Comparison of ENCODE assay signal across 1 cellular context in the genomic region with DNA sequence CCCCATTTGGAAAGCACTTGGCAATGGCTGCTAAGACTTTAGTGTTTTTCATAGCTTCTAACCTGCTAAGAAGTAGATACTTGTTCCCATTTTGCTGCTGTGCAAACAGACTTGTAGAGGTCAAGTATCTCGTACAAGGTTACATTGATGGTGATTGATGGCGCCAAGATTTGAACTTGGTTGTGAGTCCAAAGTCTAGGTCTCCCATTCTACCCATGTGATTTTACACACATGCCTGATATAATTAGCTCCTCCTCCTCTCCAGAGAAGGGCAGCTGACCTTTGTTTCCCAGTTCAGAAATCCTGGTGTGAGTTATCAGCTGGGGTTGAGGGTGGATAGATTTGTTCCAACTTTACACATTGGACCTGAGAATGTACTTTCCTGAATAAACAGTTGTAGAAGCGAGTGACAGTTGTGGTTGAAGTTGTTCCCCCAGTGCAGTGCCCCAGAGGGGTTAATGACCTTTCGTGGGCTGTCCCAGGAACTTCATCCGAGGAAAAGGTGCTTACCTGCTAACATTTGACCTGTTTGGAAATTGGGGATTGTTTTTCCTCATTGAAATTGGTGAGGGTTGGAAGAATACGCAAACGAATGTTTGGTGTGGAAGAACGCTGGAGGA.
TF ChIP-seq lines count a peak whose summit lies in the region.

No MANE protein-coding gene starts in this region.

TF ChIP-seq in HepG2, 621 proteins besides CTCF, POLR2A, EP300 and RAD21 (continued from another document and continues in another):
- TF ChIP-seq, protein P1, sequence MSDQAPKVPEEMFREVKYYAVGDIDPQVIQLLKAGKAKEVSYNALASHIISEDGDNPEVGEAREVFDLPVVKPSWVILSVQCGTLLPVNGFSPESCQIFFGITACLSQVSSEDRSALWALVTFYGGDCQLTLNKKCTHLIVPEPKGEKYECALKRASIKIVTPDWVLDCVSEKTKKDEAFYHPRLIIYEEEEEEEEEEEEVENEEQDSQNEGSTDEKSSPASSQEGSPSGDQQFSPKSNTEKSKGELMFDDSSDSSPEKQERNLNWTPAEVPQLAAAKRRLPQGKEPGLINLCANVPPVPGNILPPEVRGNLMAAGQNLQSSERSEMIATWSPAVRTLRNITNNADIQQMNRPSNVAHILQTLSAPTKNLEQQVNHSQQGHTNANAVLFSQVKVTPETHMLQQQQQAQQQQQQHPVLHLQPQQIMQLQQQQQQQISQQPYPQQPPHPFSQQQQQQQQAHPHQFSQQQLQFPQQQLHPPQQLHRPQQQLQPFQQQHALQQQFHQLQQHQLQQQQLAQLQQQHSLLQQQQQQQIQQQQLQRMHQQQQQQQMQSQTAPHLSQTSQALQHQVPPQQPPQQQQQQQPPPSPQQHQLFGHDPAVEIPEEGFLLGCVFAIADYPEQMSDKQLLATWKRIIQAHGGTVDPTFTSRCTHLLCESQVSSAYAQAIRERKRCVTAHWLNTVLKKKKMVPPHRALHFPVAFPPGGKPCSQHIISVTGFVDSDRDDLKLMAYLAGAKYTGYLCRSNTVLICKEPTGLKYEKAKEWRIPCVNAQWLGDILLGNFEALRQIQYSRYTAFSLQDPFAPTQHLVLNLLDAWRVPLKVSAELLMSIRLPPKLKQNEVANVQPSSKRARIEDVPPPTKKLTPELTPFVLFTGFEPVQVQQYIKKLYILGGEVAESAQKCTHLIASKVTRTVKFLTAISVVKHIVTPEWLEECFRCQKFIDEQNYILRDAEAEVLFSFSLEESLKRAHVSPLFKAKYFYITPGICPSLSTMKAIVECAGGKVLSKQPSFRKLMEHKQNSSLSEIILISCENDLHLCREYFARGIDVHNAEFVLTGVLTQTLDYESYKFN (CRISPR knock-in tag; conservative IDR thresholded peaks at IDR 0.05): peak; percentile 91
- TF ChIP-seq, protein P2, sequence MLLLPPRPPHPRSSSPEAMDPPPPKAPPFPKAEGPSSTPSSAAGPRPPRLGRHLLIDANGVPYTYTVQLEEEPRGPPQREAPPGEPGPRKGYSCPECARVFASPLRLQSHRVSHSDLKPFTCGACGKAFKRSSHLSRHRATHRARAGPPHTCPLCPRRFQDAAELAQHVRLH (CRISPR knock-in tag; IDR thresholded peaks at IDR 0.05; ENCODE audit: borderline replicate concordance, low read depth): no peak
- TF ChIP-seq ESRRA (CRISPR knock-in tag; IDR thresholded peaks at IDR 0.05; ENCODE audit: low read depth) (peak; percentile 87), TBX3 (IDR thresholded peaks at IDR 0.05; ENCODE audit: borderline replicate concordance) (no peak), ZNF282 (IDR thresholded peaks at IDR 0.05; ENCODE audit: partially characterized antibody) (no peak), POLR2G (IDR thresholded peaks at IDR 0.05; ENCODE audit: low read depth, low read length) (no peak), PRMT3 (CRISPR knock-in tag; IDR thresholded peaks at IDR 0.05; ENCODE audit: borderline replicate concordance, low read depth) (no peak), MBD4 (IDR thresholded peaks at IDR 0.05; ENCODE audit: borderline replicate concordance, low read length) (no peak), ISL2 (CRISPR knock-in tag; IDR thresholded peaks at IDR 0.05) (peak; percentile 50; the same call in 1 of the 2 replicates), FIP1L1 (IDR thresholded peaks at IDR 0.05; ENCODE audit: borderline replicate concordance, insufficient read depth, low read depth, low read length) (no peak), YEATS4 (CRISPR knock-in tag; IDR thresholded peaks at IDR 0.05; ENCODE audit: borderline replicate concordance) (no peak; the same call in 1 of the 2 replicates), NBN (conservative IDR thresholded peaks at IDR 0.05) (no peak), NCOA1 (CRISPR knock-in tag; IDR thresholded peaks at IDR 0.05) (no peak), CBFB (CRISPR knock-in tag; IDR thresholded peaks at IDR 0.05) (peak; percentile 63; the same call in 1 of the 2 replicates), SRF (IDR thresholded peaks at IDR 0.05; ENCODE audit: low read depth, low read length) (no peak), HOXA9 (CRISPR knock-in tag; IDR thresholded peaks at IDR 0.05; ENCODE audit: borderline replicate concordance) (no peak), SAP130 (CRISPR knock-in tag; IDR thresholded peaks at IDR 0.05; ENCODE audit: low read depth) (peak; percentile 55), TSC22D2 (CRISPR knock-in tag; IDR thresholded peaks at IDR 0.05; ENCODE audit: borderline replicate concordance) (no peak), ZNF562 (CRISPR knock-in tag; IDR thresholded peaks at IDR 0.05; ENCODE audit: borderline replicate concordance) (no peak), PHB2 (IDR thresholded peaks at IDR 0.05; ENCODE audit: partially characterized antibody) (no peak), NR2C2 (CRISPR knock-in tag; IDR thresholded peaks at IDR 0.05; ENCODE audit: borderline replicate concordance) (peak; percentile 69; the same call in 1 of the 2 replicates), IRX3 (CRISPR knock-in tag; IDR thresholded peaks at IDR 0.05; ENCODE audit: borderline replicate concordance, low read depth) (no peak)
- TF ChIP-seq, protein P3, sequence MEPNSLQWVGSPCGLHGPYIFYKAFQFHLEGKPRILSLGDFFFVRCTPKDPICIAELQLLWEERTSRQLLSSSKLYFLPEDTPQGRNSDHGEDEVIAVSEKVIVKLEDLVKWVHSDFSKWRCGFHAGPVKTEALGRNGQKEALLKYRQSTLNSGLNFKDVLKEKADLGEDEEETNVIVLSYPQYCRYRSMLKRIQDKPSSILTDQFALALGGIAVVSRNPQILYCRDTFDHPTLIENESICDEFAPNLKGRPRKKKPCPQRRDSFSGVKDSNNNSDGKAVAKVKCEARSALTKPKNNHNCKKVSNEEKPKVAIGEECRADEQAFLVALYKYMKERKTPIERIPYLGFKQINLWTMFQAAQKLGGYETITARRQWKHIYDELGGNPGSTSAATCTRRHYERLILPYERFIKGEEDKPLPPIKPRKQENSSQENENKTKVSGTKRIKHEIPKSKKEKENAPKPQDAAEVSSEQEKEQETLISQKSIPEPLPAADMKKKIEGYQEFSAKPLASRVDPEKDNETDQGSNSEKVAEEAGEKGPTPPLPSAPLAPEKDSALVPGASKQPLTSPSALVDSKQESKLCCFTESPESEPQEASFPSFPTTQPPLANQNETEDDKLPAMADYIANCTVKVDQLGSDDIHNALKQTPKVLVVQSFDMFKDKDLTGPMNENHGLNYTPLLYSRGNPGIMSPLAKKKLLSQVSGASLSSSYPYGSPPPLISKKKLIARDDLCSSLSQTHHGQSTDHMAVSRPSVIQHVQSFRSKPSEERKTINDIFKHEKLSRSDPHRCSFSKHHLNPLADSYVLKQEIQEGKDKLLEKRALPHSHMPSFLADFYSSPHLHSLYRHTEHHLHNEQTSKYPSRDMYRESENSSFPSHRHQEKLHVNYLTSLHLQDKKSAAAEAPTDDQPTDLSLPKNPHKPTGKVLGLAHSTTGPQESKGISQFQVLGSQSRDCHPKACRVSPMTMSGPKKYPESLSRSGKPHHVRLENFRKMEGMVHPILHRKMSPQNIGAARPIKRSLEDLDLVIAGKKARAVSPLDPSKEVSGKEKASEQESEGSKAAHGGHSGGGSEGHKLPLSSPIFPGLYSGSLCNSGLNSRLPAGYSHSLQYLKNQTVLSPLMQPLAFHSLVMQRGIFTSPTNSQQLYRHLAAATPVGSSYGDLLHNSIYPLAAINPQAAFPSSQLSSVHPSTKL (CRISPR knock-in tag; IDR thresholded peaks at IDR 0.05): peak; percentile 49
- TF ChIP-seq, protein P4, sequence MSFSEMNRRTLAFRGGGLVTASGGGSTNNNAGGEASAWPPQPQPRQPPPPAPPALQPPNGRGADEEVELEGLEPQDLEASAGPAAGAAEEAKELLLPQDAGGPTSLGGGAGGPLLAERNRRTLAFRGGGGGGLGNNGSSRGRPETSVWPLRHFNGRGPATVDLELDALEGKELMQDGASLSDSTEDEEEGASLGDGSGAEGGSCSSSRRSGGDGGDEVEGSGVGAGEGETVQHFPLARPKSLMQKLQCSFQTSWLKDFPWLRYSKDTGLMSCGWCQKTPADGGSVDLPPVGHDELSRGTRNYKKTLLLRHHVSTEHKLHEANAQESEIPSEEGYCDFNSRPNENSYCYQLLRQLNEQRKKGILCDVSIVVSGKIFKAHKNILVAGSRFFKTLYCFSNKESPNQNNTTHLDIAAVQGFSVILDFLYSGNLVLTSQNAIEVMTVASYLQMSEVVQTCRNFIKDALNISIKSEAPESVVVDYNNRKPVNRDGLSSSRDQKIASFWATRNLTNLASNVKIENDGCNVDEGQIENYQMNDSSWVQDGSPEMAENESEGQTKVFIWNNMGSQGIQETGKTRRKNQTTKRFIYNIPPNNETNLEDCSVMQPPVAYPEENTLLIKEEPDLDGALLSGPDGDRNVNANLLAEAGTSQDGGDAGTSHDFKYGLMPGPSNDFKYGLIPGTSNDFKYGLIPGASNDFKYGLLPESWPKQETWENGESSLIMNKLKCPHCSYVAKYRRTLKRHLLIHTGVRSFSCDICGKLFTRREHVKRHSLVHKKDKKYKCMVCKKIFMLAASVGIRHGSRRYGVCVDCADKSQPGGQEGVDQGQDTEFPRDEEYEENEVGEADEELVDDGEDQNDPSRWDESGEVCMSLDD (CRISPR knock-in tag; IDR thresholded peaks at IDR 0.05; ENCODE audit: borderline replicate concordance): no peak
- TF ChIP-seq, protein P5, sequence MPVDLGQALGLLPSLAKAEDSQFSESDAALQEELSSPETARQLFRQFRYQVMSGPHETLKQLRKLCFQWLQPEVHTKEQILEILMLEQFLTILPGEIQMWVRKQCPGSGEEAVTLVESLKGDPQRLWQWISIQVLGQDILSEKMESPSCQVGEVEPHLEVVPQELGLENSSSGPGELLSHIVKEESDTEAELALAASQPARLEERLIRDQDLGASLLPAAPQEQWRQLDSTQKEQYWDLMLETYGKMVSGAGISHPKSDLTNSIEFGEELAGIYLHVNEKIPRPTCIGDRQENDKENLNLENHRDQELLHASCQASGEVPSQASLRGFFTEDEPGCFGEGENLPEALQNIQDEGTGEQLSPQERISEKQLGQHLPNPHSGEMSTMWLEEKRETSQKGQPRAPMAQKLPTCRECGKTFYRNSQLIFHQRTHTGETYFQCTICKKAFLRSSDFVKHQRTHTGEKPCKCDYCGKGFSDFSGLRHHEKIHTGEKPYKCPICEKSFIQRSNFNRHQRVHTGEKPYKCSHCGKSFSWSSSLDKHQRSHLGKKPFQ (CRISPR knock-in tag; IDR thresholded peaks at IDR 0.05; ENCODE audit: insufficient replicate concordance): peak; percentile 64
- TF ChIP-seq, protein P6, sequence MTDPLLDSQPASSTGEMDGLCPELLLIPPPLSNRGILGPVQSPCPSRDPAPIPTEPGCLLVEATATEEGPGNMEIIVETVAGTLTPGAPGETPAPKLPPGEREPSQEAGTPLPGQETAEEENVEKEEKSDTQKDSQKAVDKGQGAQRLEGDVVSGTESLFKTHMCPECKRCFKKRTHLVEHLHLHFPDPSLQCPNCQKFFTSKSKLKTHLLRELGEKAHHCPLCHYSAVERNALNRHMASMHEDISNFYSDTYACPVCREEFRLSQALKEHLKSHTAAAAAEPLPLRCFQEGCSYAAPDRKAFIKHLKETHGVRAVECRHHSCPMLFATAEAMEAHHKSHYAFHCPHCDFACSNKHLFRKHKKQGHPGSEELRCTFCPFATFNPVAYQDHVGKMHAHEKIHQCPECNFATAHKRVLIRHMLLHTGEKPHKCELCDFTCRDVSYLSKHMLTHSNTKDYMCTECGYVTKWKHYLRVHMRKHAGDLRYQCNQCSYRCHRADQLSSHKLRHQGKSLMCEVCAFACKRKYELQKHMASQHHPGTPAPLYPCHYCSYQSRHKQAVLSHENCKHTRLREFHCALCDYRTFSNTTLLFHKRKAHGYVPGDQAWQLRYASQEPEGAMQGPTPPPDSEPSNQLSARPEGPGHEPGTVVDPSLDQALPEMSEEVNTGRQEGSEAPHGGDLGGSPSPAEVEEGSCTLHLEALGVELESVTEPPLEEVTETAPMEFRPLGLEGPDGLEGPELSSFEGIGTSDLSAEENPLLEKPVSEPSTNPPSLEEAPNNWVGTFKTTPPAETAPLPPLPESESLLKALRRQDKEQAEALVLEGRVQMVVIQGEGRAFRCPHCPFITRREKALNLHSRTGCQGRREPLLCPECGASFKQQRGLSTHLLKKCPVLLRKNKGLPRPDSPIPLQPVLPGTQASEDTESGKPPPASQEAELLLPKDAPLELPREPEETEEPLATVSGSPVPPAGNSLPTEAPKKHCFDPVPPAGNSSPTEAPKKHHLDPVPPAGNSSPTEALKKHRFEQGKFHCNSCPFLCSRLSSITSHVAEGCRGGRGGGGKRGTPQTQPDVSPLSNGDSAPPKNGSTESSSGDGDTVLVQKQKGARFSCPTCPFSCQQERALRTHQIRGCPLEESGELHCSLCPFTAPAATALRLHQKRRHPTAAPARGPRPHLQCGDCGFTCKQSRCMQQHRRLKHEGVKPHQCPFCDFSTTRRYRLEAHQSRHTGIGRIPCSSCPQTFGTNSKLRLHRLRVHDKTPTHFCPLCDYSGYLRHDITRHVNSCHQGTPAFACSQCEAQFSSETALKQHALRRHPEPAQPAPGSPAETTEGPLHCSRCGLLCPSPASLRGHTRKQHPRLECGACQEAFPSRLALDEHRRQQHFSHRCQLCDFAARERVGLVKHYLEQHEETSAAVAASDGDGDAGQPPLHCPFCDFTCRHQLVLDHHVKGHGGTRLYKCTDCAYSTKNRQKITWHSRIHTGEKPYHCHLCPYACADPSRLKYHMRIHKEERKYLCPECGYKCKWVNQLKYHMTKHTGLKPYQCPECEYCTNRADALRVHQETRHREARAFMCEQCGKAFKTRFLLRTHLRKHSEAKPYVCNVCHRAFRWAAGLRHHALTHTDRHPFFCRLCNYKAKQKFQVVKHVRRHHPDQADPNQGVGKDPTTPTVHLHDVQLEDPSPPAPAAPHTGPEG (CRISPR knock-in tag; IDR thresholded peaks at IDR 0.05): no peak
- TF ChIP-seq, protein P7, sequence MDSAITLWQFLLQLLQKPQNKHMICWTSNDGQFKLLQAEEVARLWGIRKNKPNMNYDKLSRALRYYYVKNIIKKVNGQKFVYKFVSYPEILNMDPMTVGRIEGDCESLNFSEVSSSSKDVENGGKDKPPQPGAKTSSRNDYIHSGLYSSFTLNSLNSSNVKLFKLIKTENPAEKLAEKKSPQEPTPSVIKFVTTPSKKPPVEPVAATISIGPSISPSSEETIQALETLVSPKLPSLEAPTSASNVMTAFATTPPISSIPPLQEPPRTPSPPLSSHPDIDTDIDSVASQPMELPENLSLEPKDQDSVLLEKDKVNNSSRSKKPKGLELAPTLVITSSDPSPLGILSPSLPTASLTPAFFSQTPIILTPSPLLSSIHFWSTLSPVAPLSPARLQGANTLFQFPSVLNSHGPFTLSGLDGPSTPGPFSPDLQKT (CRISPR knock-in tag; IDR thresholded peaks at IDR 0.05; ENCODE audit: borderline replicate concordance): no peak
- TF ChIP-seq, protein P8, sequence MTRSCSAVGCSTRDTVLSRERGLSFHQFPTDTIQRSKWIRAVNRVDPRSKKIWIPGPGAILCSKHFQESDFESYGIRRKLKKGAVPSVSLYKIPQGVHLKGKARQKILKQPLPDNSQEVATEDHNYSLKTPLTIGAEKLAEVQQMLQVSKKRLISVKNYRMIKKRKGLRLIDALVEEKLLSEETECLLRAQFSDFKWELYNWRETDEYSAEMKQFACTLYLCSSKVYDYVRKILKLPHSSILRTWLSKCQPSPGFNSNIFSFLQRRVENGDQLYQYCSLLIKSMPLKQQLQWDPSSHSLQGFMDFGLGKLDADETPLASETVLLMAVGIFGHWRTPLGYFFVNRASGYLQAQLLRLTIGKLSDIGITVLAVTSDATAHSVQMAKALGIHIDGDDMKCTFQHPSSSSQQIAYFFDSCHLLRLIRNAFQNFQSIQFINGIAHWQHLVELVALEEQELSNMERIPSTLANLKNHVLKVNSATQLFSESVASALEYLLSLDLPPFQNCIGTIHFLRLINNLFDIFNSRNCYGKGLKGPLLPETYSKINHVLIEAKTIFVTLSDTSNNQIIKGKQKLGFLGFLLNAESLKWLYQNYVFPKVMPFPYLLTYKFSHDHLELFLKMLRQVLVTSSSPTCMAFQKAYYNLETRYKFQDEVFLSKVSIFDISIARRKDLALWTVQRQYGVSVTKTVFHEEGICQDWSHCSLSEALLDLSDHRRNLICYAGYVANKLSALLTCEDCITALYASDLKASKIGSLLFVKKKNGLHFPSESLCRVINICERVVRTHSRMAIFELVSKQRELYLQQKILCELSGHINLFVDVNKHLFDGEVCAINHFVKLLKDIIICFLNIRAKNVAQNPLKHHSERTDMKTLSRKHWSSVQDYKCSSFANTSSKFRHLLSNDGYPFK (CRISPR knock-in tag; IDR thresholded peaks at IDR 0.05; ENCODE audit: borderline replicate concordance): no peak
